31 cellular contexts compared by ENCODE assay signal in genomic region chr7:120924837-120925236, GRCh38.
"Had no signal": no experiment of that assay in that cellular context is flagged by ENCODE, and none has a peak within 500 bp of the region (broad histone marks: within the 10 kb centered on the region; RNA-seq: fewer than 3 reads in every experiment).

No MANE protein-coding gene starts in this region.

- H3K27me3 ChIP-seq: ascending aorta, cardiac muscle cell had no signal

- DNase-seq: activated B cell treated with CpG ODN at 0.5 μM for 24 hours; activated CD4-positive, alpha-beta memory T cell treated with anti-CD3 and anti-CD28 coated beads for 36 hours; activated CD4-positive, alpha-beta T cell treated with anti-CD3 and anti-CD28 coated beads for 4 hours; activated CD4-positive, alpha-beta T cell treated with anti-CD3 and anti-CD28 coated beads, Interleukin-2, amount 10 ng/mL, durations not matched to agents 24 days and 14 days; activated CD4-positive, alpha-beta T cell treated with anti-CD3 and anti-CD28 coated beads, Interleukin-2, amount 50 U/mL, for 1 hour; activated CD4-positive, alpha-beta T cell treated with anti-CD3 and anti-CD28 coated beads, Interleukin-2, amount 50 U/mL, for 4 hours; activated CD4-positive, CD25-positive, alpha-beta regulatory T cell treated with anti-CD3 and anti-CD28 coated beads, Interleukin-2, amount 50 U/mL, for 72 hours; activated CD8-positive, alpha-beta memory T cell treated with anti-CD3 and anti-CD28 coated beads, Interleukin-2, amount 50 U/mL, for 4 hours; activated CD8-positive, alpha-beta T cell treated with anti-CD3 and anti-CD28 coated beads for 36 hours; activated effector memory CD4-positive, alpha-beta T cell treated with Interleukin-2 at 50 U/mL for 16 hours; activated gamma-delta T cell; activated naive CD4-positive, alpha-beta T cell treated with anti-CD3 and anti-CD28 coated beads, Interleukin-2, amount 10 ng/mL, durations not matched to agents 7 days and 5 days; activated naive CD4-positive, alpha-beta T cell treated with Interleukin-2 at 50 U/mL for 16 hours; activated naive CD8-positive, alpha-beta T cell treated with anti-CD3 and anti-CD28 coated beads, Interleukin-2, amount 10 ng/mL, durations not matched to agents 7 days and 5 days; activated naive CD8-positive, alpha-beta T cell treated with anti-CD3 and anti-CD28 coated beads, Interleukin-2, amount 50 U/mL, for 24 hours; activated T-cell treated with anti-CD3 and anti-CD28 coated beads for 4 hours; activated T-cell treated with anti-CD3 and anti-CD28 coated beads, Interleukin-2, amount 50 U/mL, for 1 hour; activated T-cell treated with anti-CD3 and anti-CD28 coated beads, Interleukin-2, amount 50 U/mL, for 4 hours; activated T-cell treated with anti-CD3 and anti-CD28 coated beads, Interleukin-2, amount 50 U/mL, for 72 hours; amygdala; anterior cingulate cortex; caudate nucleus; cerebellar nuclear complex; T-helper 1 cell; T-helper 2 cell; T-helper 9 cell had no signal

- H3K27ac ChIP-seq: ascending aorta, cardiac muscle cell, VCaP had no signal

- H3K9me3 ChIP-seq: ascending aorta had no signal

- H3K36me3 ChIP-seq: ascending aorta, cardiac muscle cell had no signal

- H3K4me1 ChIP-seq: ascending aorta had no signal

- ATAC-seq: activated CD8-positive, alpha-beta T cell treated with anti-CD3 and anti-CD28 coated beads for 36 hours; activated naive CD8-positive, alpha-beta T cell treated with anti-CD3 and anti-CD28 coated beads, Interleukin-2, amount 50 U/mL, for 24 hours; activated T-cell treated with anti-CD3 and anti-CD28 coated beads, Interleukin-2, amount 50 U/mL, for 4 hours; activated T-cell treated with anti-CD3 and anti-CD28 coated beads, Interleukin-2, amount 50 U/mL, for 72 hours had no signal

- FAIRE-seq: bronchial epithelial cell, TTC549 had no signal

- H3K4me3 ChIP-seq: ascending aorta, cardiac muscle cell had no signal
